Comparison of ENCODE assay signal across 8 cellular contexts in the genomic region with DNA sequence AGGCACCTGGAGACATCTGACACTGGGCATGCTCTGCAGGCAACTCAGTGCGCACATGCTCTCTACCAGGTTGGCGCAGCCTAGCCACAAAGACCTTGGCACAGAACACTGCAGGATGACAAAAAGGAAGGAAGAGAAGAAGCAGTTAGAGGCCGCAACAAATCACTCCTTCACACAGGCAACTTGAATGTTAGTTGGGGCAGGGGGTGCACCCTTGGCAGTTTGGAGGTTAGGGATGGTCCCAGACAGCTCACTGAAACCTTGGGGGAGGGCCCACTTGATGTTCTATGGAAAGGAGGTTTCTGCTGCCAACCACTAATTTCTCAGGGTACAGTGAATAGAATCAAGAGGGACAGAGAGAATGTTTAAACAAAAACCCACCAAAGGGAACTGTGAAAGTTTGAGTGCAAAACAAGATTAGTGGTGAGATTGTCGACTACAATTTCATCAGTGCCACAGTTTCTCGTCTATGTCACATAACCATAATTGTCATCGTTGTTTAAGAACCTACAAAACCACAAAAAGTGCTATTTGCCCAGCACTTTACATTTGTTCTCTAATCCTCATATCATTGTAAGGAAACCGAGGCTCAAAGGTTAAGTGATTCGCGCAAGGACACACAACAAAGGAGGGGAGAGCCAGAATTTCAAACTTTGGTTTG. TPM values are rescaled to one million over a fixed set of nuclear protein-coding genes. Genes with fewer than 3 reads are reported as not detected.
DNase-seq lines count a peak whose midpoint lies in the region; ATAC-seq, FAIRE-seq and TF ChIP-seq lines count a peak whose summit lies in the region.

No MANE protein-coding gene starts in this region.

- no peaks in the 10 kb centered on the region for H3K27me3 ChIP-seq in bronchial epithelial cell (ENCODE audit: control insufficient read depth, insufficient read depth, low read length)

- no peak overlapping the region for H3K4me3 ChIP-seq in bronchial epithelial cell (ENCODE audit: low read depth, low read length)

- FAIRE-seq in bronchial epithelial cell (lab: Jason Lieb, UNC): no peak

- peak; percentile 13 for DNase-seq in M059J (ENCODE audit: low read depth)
- peak; percentile 33 for DNase-seq in bronchial epithelial cell (ENCODE audit: low read depth)
- peak; percentile 71 for DNase-seq in stimulated activated CD4-positive, alpha-beta T cell treated with anti-CD3 and anti-CD28 coated beads, Interleukin-4, amount 100 ng/mL, for 24 hours
- no peak for DNase-seq in 8988T
- DNase-seq in erythroblast (lab: John Stamatoyannopoulos, UW): no peak

- TF ChIP-seq CTCF in bronchial epithelial cell (IDR thresholded peaks at IDR 0.05; ENCODE audit: insufficient read depth, low read length, severe bottlenecking): no peak

- TF ChIP-seq POLR2A in erythroblast (IDR thresholded peaks at IDR 0.05; ENCODE audit: low read length): no peak

- ATAC-seq in GM21367 (IDR thresholded peaks at IDR 0.05; ENCODE audit: unreplicated experiment) (peak; percentile 27), HG03520 (IDR thresholded peaks at IDR 0.05; ENCODE audit: unreplicated experiment) (no peak), HG02884 (IDR thresholded peaks at IDR 0.05; ENCODE audit: unreplicated experiment) (no peak)

- no peaks in the 10 kb centered on the region for H3K36me3 ChIP-seq in bronchial epithelial cell (ENCODE audit: control insufficient read depth, insufficient read depth, low read length)

RNA-seq across cellular contexts. Expression of gene FBXW11, which starts 48.7 kb away (rescaled TPM):
- total RNA-seq in M059J (2014; rRNA removed; shearing (Covaris generic)): 38.5 and 75.0 TPM in 2 replicates
- total RNA-seq in bronchial epithelial cell: 64.9 and 71.6 TPM in 2 replicates

Comparison
In these comparisons a context has a peak if more than half of its experiments do, and no peak if none do; other contexts are left out.
1. DNase-seq: peak in M059J (single experiment), bronchial epithelial cell (single experiment) and stimulated activated CD4-positive, alpha-beta T cell treated with anti-CD3 and anti-CD28 coated beads, Interleukin-4, amount 100 ng/mL, for 24 hours (single experiment); none in 8988T (single experiment) and erythroblast (0 of 2).